In genomic region chr14:39431416-39432178, GRCh38 we compare ENCODE assay signal across 1 cellular context.
TF ChIP-seq lines count a peak whose summit lies in the region.

No MANE protein-coding gene starts in this region.

TF ChIP-seq in HepG2, 621 proteins besides CTCF, POLR2A, EP300 and RAD21 (continued from another document and continues in another):
- TF ChIP-seq ARID5B (CRISPR knock-in tag; IDR thresholded peaks at IDR 0.05) = 0 out of 2 replicates have a peak, but pooled peaks have one; percentile 46
- TF ChIP-seq ZBTB20 (CRISPR knock-in tag; IDR thresholded peaks at IDR 0.05; ENCODE audit: borderline replicate concordance, low read depth) = no peak
- peak; percentile 91 for TF ChIP-seq HNRNPLL (IDR thresholded peaks at IDR 0.05; ENCODE audit: low read depth, low read length, poor library complexity, severe bottlenecking)
- no peak for TF ChIP-seq DDIT3 (CRISPR knock-in tag; IDR thresholded peaks at IDR 0.05)
- peak; percentile 52 for TF ChIP-seq BORCS8-MEF2B (CRISPR knock-in tag; IDR thresholded peaks at IDR 0.05)
- TF ChIP-seq, protein P1, sequence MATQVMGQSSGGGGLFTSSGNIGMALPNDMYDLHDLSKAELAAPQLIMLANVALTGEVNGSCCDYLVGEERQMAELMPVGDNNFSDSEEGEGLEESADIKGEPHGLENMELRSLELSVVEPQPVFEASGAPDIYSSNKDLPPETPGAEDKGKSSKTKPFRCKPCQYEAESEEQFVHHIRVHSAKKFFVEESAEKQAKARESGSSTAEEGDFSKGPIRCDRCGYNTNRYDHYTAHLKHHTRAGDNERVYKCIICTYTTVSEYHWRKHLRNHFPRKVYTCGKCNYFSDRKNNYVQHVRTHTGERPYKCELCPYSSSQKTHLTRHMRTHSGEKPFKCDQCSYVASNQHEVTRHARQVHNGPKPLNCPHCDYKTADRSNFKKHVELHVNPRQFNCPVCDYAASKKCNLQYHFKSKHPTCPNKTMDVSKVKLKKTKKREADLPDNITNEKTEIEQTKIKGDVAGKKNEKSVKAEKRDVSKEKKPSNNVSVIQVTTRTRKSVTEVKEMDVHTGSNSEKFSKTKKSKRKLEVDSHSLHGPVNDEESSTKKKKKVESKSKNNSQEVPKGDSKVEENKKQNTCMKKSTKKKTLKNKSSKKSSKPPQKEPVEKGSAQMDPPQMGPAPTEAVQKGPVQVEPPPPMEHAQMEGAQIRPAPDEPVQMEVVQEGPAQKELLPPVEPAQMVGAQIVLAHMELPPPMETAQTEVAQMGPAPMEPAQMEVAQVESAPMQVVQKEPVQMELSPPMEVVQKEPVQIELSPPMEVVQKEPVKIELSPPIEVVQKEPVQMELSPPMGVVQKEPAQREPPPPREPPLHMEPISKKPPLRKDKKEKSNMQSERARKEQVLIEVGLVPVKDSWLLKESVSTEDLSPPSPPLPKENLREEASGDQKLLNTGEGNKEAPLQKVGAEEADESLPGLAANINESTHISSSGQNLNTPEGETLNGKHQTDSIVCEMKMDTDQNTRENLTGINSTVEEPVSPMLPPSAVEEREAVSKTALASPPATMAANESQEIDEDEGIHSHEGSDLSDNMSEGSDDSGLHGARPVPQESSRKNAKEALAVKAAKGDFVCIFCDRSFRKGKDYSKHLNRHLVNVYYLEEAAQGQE (IDR thresholded peaks at IDR 0.05; ENCODE audit: borderline replicate concordance in 1 of 2, low read depth in 1 of 2, low read length in 2 of 2) = peak in 1 of 2 experiments; percentile 25; a peak in 1 of 4 replicates
- TF ChIP-seq THAP11 (CRISPR knock-in tag; IDR thresholded peaks at IDR 0.05) = no peak
- no peak for TF ChIP-seq ZNF101 (CRISPR knock-in tag; IDR thresholded peaks at IDR 0.05; ENCODE audit: borderline replicate concordance, low read depth)
- TF ChIP-seq, protein P2, sequence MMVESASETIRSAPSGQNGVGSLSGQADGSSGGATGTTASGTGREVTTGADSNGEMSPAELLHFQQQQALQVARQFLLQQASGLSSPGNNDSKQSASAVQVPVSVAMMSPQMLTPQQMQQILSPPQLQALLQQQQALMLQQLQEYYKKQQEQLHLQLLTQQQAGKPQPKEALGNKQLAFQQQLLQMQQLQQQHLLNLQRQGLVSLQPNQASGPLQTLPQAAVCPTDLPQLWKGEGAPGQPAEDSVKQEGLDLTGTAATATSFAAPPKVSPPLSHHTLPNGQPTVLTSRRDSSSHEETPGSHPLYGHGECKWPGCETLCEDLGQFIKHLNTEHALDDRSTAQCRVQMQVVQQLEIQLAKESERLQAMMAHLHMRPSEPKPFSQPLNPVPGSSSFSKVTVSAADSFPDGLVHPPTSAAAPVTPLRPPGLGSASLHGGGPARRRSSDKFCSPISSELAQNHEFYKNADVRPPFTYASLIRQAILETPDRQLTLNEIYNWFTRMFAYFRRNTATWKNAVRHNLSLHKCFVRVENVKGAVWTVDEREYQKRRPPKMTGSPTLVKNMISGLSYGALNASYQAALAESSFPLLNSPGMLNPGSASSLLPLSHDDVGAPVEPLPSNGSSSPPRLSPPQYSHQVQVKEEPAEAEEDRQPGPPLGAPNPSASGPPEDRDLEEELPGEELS (CRISPR knock-in tag; IDR thresholded peaks at IDR 0.05) = no peak
- TF ChIP-seq, protein P3, sequence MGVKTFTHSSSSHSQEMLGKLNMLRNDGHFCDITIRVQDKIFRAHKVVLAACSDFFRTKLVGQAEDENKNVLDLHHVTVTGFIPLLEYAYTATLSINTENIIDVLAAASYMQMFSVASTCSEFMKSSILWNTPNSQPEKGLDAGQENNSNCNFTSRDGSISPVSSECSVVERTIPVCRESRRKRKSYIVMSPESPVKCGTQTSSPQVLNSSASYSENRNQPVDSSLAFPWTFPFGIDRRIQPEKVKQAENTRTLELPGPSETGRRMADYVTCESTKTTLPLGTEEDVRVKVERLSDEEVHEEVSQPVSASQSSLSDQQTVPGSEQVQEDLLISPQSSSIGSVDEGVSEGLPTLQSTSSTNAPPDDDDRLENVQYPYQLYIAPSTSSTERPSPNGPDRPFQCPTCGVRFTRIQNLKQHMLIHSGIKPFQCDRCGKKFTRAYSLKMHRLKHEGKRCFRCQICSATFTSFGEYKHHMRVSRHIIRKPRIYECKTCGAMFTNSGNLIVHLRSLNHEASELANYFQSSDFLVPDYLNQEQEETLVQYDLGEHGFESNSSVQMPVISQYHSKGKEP (CRISPR knock-in tag; IDR thresholded peaks at IDR 0.05) = 0 out of 2 replicates have a peak, but pooled peaks have one; percentile 31
- no peak for TF ChIP-seq MTA3 (CRISPR knock-in tag; IDR thresholded peaks at IDR 0.05)
- no peak for TF ChIP-seq ZNF747 (CRISPR knock-in tag; IDR thresholded peaks at IDR 0.05; ENCODE audit: borderline replicate concordance)
- TF ChIP-seq, protein P4, sequence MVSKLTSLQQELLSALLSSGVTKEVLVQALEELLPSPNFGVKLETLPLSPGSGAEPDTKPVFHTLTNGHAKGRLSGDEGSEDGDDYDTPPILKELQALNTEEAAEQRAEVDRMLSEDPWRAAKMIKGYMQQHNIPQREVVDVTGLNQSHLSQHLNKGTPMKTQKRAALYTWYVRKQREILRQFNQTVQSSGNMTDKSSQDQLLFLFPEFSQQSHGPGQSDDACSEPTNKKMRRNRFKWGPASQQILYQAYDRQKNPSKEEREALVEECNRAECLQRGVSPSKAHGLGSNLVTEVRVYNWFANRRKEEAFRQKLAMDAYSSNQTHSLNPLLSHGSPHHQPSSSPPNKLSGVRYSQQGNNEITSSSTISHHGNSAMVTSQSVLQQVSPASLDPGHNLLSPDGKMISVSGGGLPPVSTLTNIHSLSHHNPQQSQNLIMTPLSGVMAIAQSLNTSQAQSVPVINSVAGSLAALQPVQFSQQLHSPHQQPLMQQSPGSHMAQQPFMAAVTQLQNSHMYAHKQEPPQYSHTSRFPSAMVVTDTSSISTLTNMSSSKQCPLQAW (CRISPR knock-in tag; IDR thresholded peaks at IDR 0.05) = peak; percentile 78
- TF ChIP-seq ARID2 (CRISPR knock-in tag; IDR thresholded peaks at IDR 0.05; ENCODE audit: borderline replicate concordance) = no peak
- no peak for TF ChIP-seq CCAR2 (optimal IDR thresholded peaks at IDR 0.05; ENCODE audit: low read depth, low read length)
- TF ChIP-seq, protein P5, sequence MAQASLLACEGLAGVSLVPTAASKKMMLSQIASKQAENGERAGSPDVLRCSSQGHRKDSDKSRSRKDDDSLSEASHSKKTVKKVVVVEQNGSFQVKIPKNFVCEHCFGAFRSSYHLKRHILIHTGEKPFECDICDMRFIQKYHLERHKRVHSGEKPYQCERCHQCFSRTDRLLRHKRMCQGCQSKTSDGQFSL (CRISPR knock-in tag; IDR thresholded peaks at IDR 0.05) = no peak
- TF ChIP-seq FUBP1 (CRISPR knock-in tag; IDR thresholded peaks at IDR 0.05; ENCODE audit: borderline replicate concordance) = no peak
- TF ChIP-seq, protein P6, sequence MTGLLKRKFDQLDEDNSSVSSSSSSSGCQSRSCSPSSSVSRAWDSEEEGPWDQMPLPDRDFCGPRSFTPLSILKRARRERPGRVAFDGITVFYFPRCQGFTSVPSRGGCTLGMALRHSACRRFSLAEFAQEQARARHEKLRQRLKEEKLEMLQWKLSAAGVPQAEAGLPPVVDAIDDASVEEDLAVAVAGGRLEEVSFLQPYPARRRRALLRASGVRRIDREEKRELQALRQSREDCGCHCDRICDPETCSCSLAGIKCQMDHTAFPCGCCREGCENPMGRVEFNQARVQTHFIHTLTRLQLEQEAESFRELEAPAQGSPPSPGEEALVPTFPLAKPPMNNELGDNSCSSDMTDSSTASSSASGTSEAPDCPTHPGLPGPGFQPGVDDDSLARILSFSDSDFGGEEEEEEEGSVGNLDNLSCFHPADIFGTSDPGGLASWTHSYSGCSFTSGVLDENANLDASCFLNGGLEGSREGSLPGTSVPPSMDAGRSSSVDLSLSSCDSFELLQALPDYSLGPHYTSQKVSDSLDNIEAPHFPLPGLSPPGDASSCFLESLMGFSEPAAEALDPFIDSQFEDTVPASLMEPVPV (CRISPR knock-in tag; IDR thresholded peaks at IDR 0.05) = no peak
- TF ChIP-seq CBFB (CRISPR knock-in tag; IDR thresholded peaks at IDR 0.05) = peak; percentile 52
- TF ChIP-seq ZFP37 (CRISPR knock-in tag; IDR thresholded peaks at IDR 0.05; ENCODE audit: borderline replicate concordance) = 0 out of 2 replicates have a peak, but pooled peaks have one; percentile 63
- no peak for TF ChIP-seq ZNF207 (IDR thresholded peaks at IDR 0.05; ENCODE audit: borderline replicate concordance)
- TF ChIP-seq ATF5 (CRISPR knock-in tag; IDR thresholded peaks at IDR 0.05; ENCODE audit: low read depth) = no peak
- no peak for TF ChIP-seq CC2D1A (CRISPR knock-in tag; IDR thresholded peaks at IDR 0.05)
- TF ChIP-seq YEATS4 (CRISPR knock-in tag; IDR thresholded peaks at IDR 0.05; ENCODE audit: borderline replicate concordance) = no peak
- TF ChIP-seq, protein P7, sequence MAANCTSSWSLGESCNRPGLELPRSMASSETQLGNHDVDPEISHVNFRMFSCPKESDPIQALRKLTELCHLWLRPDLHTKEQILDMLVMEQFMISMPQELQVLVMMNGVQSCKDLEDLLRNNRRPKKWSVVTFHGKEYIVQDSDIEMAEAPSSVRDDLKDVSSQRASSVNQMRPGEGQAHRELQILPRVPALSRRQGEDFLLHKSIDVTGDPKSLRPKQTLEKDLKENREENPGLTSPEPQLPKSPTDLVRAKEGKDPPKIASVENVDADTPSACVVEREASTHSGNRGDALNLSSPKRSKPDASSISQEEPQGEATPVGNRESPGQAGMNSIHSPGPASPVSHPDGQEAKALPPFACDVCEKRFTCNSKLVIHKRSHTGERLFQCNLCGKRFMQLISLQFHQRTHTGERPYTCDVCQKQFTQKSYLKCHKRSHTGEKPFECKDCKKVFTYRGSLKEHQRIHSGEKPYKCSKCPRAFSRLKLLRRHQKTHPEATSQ (CRISPR knock-in tag; IDR thresholded peaks at IDR 0.05; ENCODE audit: borderline replicate concordance) = no peak
- no peak for TF ChIP-seq PLRG1 (conservative IDR thresholded peaks at IDR 0.05)
- 0 out of 2 replicates have a peak, but pooled peaks have one; percentile 33 for TF ChIP-seq ZMYM3 (CRISPR knock-in tag; IDR thresholded peaks at IDR 0.05)
- TF ChIP-seq ZNF382 (CRISPR knock-in tag; IDR thresholded peaks at IDR 0.05; ENCODE audit: borderline replicate concordance) = no peak
- TF ChIP-seq IRF9 (CRISPR knock-in tag; IDR thresholded peaks at IDR 0.05; ENCODE audit: borderline replicate concordance) = peak; percentile 91
- TF ChIP-seq NFKBIZ (CRISPR knock-in tag; IDR thresholded peaks at IDR 0.05) = no peak
- TF ChIP-seq RAD51 (IDR thresholded peaks at IDR 0.05; ENCODE audit: borderline replicate concordance) = no peak
- TF ChIP-seq ZNF562 (CRISPR knock-in tag; IDR thresholded peaks at IDR 0.05; ENCODE audit: borderline replicate concordance) = no peak
- peak; percentile 30; the same call in 1 of the 2 replicates for TF ChIP-seq YEATS2 (CRISPR knock-in tag; IDR thresholded peaks at IDR 0.05; ENCODE audit: borderline replicate concordance)
- TF ChIP-seq, protein P8, sequence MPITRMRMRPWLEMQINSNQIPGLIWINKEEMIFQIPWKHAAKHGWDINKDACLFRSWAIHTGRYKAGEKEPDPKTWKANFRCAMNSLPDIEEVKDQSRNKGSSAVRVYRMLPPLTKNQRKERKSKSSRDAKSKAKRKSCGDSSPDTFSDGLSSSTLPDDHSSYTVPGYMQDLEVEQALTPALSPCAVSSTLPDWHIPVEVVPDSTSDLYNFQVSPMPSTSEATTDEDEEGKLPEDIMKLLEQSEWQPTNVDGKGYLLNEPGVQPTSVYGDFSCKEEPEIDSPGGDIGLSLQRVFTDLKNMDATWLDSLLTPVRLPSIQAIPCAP (CRISPR knock-in tag; IDR thresholded peaks at IDR 0.05; ENCODE audit: low read depth) = no peak; the same call in 1 of the 2 replicates
